1 cellular context compared by ENCODE assay signal in the genomic region with DNA sequence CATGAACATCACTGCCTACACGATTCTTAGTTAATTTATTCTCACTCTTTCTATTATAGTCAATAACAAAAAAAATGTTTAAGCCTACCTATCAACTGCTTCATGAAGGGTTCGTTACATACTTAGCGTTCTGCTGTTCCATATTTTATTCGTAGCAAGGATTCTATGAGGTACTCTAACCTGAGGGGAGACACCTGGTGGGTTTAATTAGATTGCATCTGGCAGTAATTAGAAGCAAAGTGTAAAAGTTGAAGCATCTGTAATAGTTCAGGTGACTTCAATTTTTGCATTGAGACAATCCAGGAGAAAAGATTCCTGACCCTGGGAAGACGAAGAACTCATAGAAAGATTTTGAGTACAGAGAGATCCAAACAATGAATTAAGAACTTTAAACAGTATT.
TF ChIP-seq lines count a peak whose summit lies in the region.

No MANE protein-coding gene starts in this region.

TF ChIP-seq in WTC11, 78 proteins besides CTCF, POLR2A, EP300 and RAD21 (continued from another document):
- TF ChIP-seq, protein P1, sequence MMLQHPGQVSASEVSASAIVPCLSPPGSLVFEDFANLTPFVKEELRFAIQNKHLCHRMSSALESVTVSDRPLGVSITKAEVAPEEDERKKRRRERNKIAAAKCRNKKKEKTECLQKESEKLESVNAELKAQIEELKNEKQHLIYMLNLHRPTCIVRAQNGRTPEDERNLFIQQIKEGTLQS (CRISPR knock-in tag; conservative IDR thresholded peaks at IDR 0.05) = no peak
- TF ChIP-seq, protein P2, sequence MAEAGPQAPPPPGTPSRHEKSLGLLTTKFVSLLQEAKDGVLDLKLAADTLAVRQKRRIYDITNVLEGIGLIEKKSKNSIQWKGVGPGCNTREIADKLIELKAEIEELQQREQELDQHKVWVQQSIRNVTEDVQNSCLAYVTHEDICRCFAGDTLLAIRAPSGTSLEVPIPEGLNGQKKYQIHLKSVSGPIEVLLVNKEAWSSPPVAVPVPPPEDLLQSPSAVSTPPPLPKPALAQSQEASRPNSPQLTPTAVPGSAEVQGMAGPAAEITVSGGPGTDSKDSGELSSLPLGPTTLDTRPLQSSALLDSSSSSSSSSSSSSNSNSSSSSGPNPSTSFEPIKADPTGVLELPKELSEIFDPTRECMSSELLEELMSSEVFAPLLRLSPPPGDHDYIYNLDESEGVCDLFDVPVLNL (CRISPR knock-in tag; IDR thresholded peaks at IDR 0.05; ENCODE audit: borderline replicate concordance, low read depth) = no peak
- TF ChIP-seq, protein P3, sequence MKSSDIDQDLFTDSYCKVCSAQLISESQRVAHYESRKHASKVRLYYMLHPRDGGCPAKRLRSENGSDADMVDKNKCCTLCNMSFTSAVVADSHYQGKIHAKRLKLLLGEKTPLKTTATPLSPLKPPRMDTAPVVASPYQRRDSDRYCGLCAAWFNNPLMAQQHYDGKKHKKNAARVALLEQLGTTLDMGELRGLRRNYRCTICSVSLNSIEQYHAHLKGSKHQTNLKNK (CRISPR knock-in tag; IDR thresholded peaks at IDR 0.05) = no peak
- TF ChIP-seq FOXK1 (CRISPR knock-in tag; IDR thresholded peaks at IDR 0.05) (no peak), JUN (CRISPR knock-in tag; IDR thresholded peaks at IDR 0.05) (no peak), TEAD4 (CRISPR knock-in tag; IDR thresholded peaks at IDR 0.05) (no peak), ELF4 (CRISPR knock-in tag; IDR thresholded peaks at IDR 0.05; ENCODE audit: low read depth) (no peak), NFATC4 (CRISPR knock-in tag; IDR thresholded peaks at IDR 0.05) (no peak), NR1H2 (CRISPR knock-in tag; IDR thresholded peaks at IDR 0.05) (no peak), ZNF423 (CRISPR knock-in tag; IDR thresholded peaks at IDR 0.05) (no peak)
- TF ChIP-seq, protein P4, sequence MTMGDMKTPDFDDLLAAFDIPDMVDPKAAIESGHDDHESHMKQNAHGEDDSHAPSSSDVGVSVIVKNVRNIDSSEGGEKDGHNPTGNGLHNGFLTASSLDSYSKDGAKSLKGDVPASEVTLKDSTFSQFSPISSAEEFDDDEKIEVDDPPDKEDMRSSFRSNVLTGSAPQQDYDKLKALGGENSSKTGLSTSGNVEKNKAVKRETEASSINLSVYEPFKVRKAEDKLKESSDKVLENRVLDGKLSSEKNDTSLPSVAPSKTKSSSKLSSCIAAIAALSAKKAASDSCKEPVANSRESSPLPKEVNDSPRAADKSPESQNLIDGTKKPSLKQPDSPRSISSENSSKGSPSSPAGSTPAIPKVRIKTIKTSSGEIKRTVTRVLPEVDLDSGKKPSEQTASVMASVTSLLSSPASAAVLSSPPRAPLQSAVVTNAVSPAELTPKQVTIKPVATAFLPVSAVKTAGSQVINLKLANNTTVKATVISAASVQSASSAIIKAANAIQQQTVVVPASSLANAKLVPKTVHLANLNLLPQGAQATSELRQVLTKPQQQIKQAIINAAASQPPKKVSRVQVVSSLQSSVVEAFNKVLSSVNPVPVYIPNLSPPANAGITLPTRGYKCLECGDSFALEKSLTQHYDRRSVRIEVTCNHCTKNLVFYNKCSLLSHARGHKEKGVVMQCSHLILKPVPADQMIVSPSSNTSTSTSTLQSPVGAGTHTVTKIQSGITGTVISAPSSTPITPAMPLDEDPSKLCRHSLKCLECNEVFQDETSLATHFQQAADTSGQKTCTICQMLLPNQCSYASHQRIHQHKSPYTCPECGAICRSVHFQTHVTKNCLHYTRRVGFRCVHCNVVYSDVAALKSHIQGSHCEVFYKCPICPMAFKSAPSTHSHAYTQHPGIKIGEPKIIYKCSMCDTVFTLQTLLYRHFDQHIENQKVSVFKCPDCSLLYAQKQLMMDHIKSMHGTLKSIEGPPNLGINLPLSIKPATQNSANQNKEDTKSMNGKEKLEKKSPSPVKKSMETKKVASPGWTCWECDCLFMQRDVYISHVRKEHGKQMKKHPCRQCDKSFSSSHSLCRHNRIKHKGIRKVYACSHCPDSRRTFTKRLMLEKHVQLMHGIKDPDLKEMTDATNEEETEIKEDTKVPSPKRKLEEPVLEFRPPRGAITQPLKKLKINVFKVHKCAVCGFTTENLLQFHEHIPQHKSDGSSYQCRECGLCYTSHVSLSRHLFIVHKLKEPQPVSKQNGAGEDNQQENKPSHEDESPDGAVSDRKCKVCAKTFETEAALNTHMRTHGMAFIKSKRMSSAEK (CRISPR knock-in tag; IDR thresholded peaks at IDR 0.05; ENCODE audit: borderline replicate concordance) = no peak
